Comparison of ENCODE assay signal across 27 cellular contexts in genomic region chr2:157938556-157938955, GRCh38.
DNase-seq lines count a peak whose midpoint lies in the region; ATAC-seq, FAIRE-seq and TF ChIP-seq lines count a peak whose summit lies in the region.
"Had no signal": no experiment of that assay in that cellular context is flagged by ENCODE, and none has a peak within 500 bp of the region (broad histone marks: within the 10 kb centered on the region; RNA-seq: fewer than 3 reads in every experiment).

No MANE protein-coding gene starts in this region.

- DNase-seq in Peyer's patch (no peak), K562 (ENCODE audit: extremely low read depth in 1 of 4, low spot score in 3 of 4) (peak in 2 of 4 experiments; percentile 32 to 39), kidney tubule cell (ENCODE audit: low spot score) (peak; percentile 13), small intestine (peak; percentile 14), GM19240 (ENCODE audit: insufficient read length, low spot score) (no peak), GM12892 (ENCODE audit: insufficient read length) (no peak)
- DNase-seq: activated CD4-positive, alpha-beta memory T cell treated with anti-CD3 and anti-CD28 coated beads, Interleukin-2, amount 10 ng/mL, durations not matched to agents 7 days and 5 days; activated effector memory CD4-positive, alpha-beta T cell treated with Interleukin-2 at 50 U/mL for 16 hours; activated naive CD8-positive, alpha-beta T cell treated with anti-CD3 and anti-CD28 coated beads, Interleukin-2, amount 10 ng/mL, durations not matched to agents 7 days and 5 days; CD4-positive, alpha-beta memory T cell; effector memory CD8-positive, alpha-beta T cell; esophagus squamous epithelium; naive B cell; NCI-H1092; NCI-H1930; NCI-H226; NCI-H774; nucleus accumbens; stimulated activated CD4-positive, alpha-beta T cell treated with anti-CD3 and anti-CD28 coated beads, Interleukin-2, amount 100 ng/mL, for 24 hours; substantia nigra; T-helper 9 cell; upper lobe of right lung had no signal

- no peak for FAIRE-seq in K562 (lab: Jason Lieb, UNC)
- no peak for FAIRE-seq in small intestine (lab: Jason Lieb, UNC)
- no peak for FAIRE-seq in GM12892 (lab: Jason Lieb, UNC)
- FAIRE-seq: colon, H1 had no signal

- H3K4me1 ChIP-seq in Peyer's patch (no peaks in the 10 kb centered on the region), K562 (replicated peaks in 1 of 2; ENCODE audit: control insufficient read depth in 2 of 2, insufficient read depth in 2 of 2, low read length in 2 of 2) (peaks cover 16 to 40% of the 10 kb centered on the region in 2 experiments), small intestine (ENCODE audit: control insufficient read depth in 2 of 2, insufficient read depth in 1 of 2, low read depth in 1 of 2, low read length in 1 of 2) (peaks cover 3 to 6% of the 10 kb centered on the region in 2 donors)
- H3K4me1 ChIP-seq: esophagus squamous epithelium, upper lobe of right lung had no signal

- intact Hi-C loops in K562 (cut with micrococcal nuclease): no loop called here

- no peak for TF ChIP-seq RAD21 in K562 (CRISPR knock-in tag; conservative IDR thresholded peaks at IDR 0.05 in 1 of 2, IDR thresholded peaks at IDR 0.05 in 1 of 2)

- POLR2A ChIA-PET in K562 (lab: Yijun Ruan, JAX): interaction anchor here (0.7 to 1.4 kb wide), 4 partner anchors 9 to 142 kb away, joined by 3 to 7 read pairs (median 4); no protein-coding TSS in a partner anchor

- H3K27me3 ChIP-seq in Peyer's patch (no peaks in the 10 kb centered on the region), K562 (ENCODE audit: control insufficient read depth in 2 of 2, insufficient read depth in 2 of 2, low read length in 2 of 2) (no peaks in the 10 kb centered on the region), small intestine (ENCODE audit: control insufficient read depth in 2 of 2, insufficient read depth in 2 of 2, low read length in 2 of 2) (no peaks in the 10 kb centered on the region)
- H3K27me3 ChIP-seq: upper lobe of right lung had no signal

- H3K9me3 ChIP-seq in Peyer's patch (no peaks in the 10 kb centered on the region), K562 (replicated peaks; ENCODE audit: control insufficient read depth, insufficient read depth, low read depth, low read length) (no peaks in the 10 kb centered on the region), small intestine (ENCODE audit: control insufficient read depth, low read depth) (peaks cover 2% of the 10 kb centered on the region)
- H3K9me3 ChIP-seq: esophagus squamous epithelium, upper lobe of right lung had no signal

- H3K27ac ChIP-seq in Peyer's patch (peak overlapping the region in 3 of 4 donors; percentile 27 to 83 (median 60)), K562 (ENCODE audit: extremely low read depth, low read depth, low read length) (no peak overlapping the region), small intestine (ENCODE audit: low read depth in 1 of 2, low read length in 1 of 2) (peak overlapping the region; percentile 62 to 86)
- H3K27ac ChIP-seq: esophagus squamous epithelium, upper lobe of right lung had no signal

- H3K4me2 ChIP-seq in K562 (ENCODE audit: insufficient read depth, low read length): peak overlapping the region; percentile 34; the same call in 1 of the 2 replicates
- H3K4me2 ChIP-seq: smooth muscle cell had no signal

- H2AFZ ChIP-seq in K562 (ENCODE audit: low read depth, low read length): no peak overlapping the region

- peak overlapping the region in 1 of 4 donors; percentile 20 for H3K4me3 ChIP-seq in Peyer's patch
- no peak overlapping the region for H3K4me3 ChIP-seq in K562
- no peak overlapping the region for H3K4me3 ChIP-seq in small intestine (ENCODE audit: low read depth in 1 of 2, low read length in 2 of 2)
- H3K4me3 ChIP-seq: esophagus squamous epithelium, smooth muscle cell, upper lobe of right lung had no signal

- 69% methylated on average over 3 of the region's 3 CpGs for WGBS in K562 (ENCODE audit: insufficient coverage, low coverage, missing lambda C conversion rate)
- WGBS in small intestine, 3 donors: 36 to 74% (median 60%) methylated on average over 3 of the region's 3 CpGs

- no peak for TF ChIP-seq EP300 in K562 (IDR thresholded peaks at IDR 0.05; ENCODE audit: low read length)

- TF ChIP-seq POLR2A in Peyer's patch (IDR thresholded peaks at IDR 0.05) (no peak), K562 (conservative IDR thresholded peaks at IDR 0.05) (no peak), GM12892 (IDR thresholded peaks at IDR 0.05; ENCODE audit: low read depth, low read length) (no peak)

- ATAC-seq in K562 (peak; percentile 24; the same call in 2 of the 3 replicates), HG03354 (IDR thresholded peaks at IDR 0.05; ENCODE audit: poor library complexity, severe bottlenecking, unreplicated experiment) (no peak)
- no peak for ATAC-seq in activated CD4-positive, CD25-positive, alpha-beta regulatory T cell treated with anti-CD3 and anti-CD28 coated beads, Interleukin-2, amount 50 U/mL, for 24 hours
- ATAC-seq: effector memory CD8-positive, alpha-beta T cell had no signal

- no peaks in the 10 kb centered on the region for H3K79me2 ChIP-seq in K562 (ENCODE audit: control insufficient read depth, insufficient read depth, low read length)

- no peaks in the 10 kb centered on the region for H3K36me3 ChIP-seq in Peyer's patch
- H3K36me3 ChIP-seq in K562 (ENCODE audit: control insufficient read depth, insufficient read depth, low read length): no peaks in the 10 kb centered on the region
- H3K36me3 ChIP-seq in small intestine (ENCODE audit: control insufficient read depth in 2 of 2, insufficient read depth in 2 of 2, low read length in 2 of 2): no peaks in the 10 kb centered on the region
- H3K36me3 ChIP-seq: esophagus squamous epithelium, upper lobe of right lung had no signal

- CTCF ChIA-PET in K562 (lab: Yijun Ruan, JAX; ENCODE audit: low intra/inter-chr PET ratio): no interaction called here

- no peaks in the 10 kb centered on the region for H4K20me1 ChIP-seq in K562 (replicated peaks; ENCODE audit: control insufficient read depth, insufficient read depth, low read length)

- in situ Hi-C loops in K562 (cut with MboI): no loop called here

- TF ChIP-seq CTCF in Peyer's patch (IDR thresholded peaks at IDR 0.05): no peak
- no peak for TF ChIP-seq CTCF in K562 (IDR thresholded peaks at IDR 0.05 in 2 of 3, conservative IDR thresholded peaks at IDR 0.05 in 1 of 3; ENCODE audit: insufficient read depth in 2 of 3, low read depth in 1 of 3, low read length in 3 of 3)

- BruUV-seq in K562 (replicated peaks; lab: Mats Ljungman, UMichigan): no TSS peak

- peak overlapping the region in 1 of 2 experiments; percentile 15; a peak in 1 of 4 replicates for H3K9ac ChIP-seq in K562 (ENCODE audit: insufficient read depth in 1 of 2, low read depth in 2 of 2, low read length in 2 of 2)

- H3K9me1 ChIP-seq in K562 (ENCODE audit: control insufficient read depth, insufficient read depth, low read length): no peaks in the 10 kb centered on the region

TF ChIP-seq in K562, 482 proteins besides CTCF, POLR2A, EP300 and RAD21 (continues in another document):
- TF ChIP-seq, protein P1, sequence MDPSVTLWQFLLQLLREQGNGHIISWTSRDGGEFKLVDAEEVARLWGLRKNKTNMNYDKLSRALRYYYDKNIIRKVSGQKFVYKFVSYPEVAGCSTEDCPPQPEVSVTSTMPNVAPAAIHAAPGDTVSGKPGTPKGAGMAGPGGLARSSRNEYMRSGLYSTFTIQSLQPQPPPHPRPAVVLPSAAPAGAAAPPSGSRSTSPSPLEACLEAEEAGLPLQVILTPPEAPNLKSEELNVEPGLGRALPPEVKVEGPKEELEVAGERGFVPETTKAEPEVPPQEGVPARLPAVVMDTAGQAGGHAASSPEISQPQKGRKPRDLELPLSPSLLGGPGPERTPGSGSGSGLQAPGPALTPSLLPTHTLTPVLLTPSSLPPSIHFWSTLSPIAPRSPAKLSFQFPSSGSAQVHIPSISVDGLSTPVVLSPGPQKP (CRISPR knock-in tag; IDR thresholded peaks at IDR 0.05): no peak
- 0 out of 2 replicates have a peak, but pooled peaks have one; percentile 1 for TF ChIP-seq CBX1 (IDR thresholded peaks at IDR 0.05; ENCODE audit: low read depth)
- TF ChIP-seq ZNF707 (CRISPR knock-in tag; conservative IDR thresholded peaks at IDR 0.05): peak; percentile 68; the same call in 1 of the 2 replicates
- no peak for TF ChIP-seq THRAP3 (IDR thresholded peaks at IDR 0.05; ENCODE audit: borderline replicate concordance)
- TF ChIP-seq ZNF165 (CRISPR knock-in tag; IDR thresholded peaks at IDR 0.05; ENCODE audit: borderline replicate concordance): 0 out of 2 replicates have a peak, but pooled peaks have one; percentile 64
- TF ChIP-seq ZNF184 (CRISPR knock-in tag; IDR thresholded peaks at IDR 0.05): no peak
- TF ChIP-seq CREB3 (tag; conservative IDR thresholded peaks at IDR 0.05; ENCODE audit: low read depth): 0 out of 2 replicates have a peak, but pooled peaks have one; percentile 41
- TF ChIP-seq FOXA1 (IDR thresholded peaks at IDR 0.05; ENCODE audit: borderline replicate concordance): no peak
- TF ChIP-seq ZFP91 (CRISPR knock-in tag; IDR thresholded peaks at IDR 0.05): 0 out of 2 replicates have a peak, but pooled peaks have one; percentile 34
- 0 out of 2 replicates have a peak, but pooled peaks have one; percentile 24 for TF ChIP-seq GATA2 (CRISPR knock-in tag; IDR thresholded peaks at IDR 0.05)
- no peak for TF ChIP-seq ZNF263 (CRISPR knock-in tag; IDR thresholded peaks at IDR 0.05; ENCODE audit: borderline replicate concordance)

Comparison
In these comparisons a context has a peak if more than half of its experiments do, and no peak if none do; other contexts are left out.
1. DNase-seq: peak in kidney tubule cell (single experiment) and small intestine (single experiment); none in Peyer's patch (0 of 3), GM19240 (single experiment) and GM12892 (single experiment).